1 cellular context compared by ENCODE assay signal in genomic region chr5:32439086-32439642, GRCh38.
TF ChIP-seq lines count a peak whose summit lies in the region.

No MANE protein-coding gene starts in this region.

TF ChIP-seq in GM12878, 131 proteins besides CTCF, POLR2A, EP300 and RAD21 (continued from another document):
- TF ChIP-seq, protein P1, sequence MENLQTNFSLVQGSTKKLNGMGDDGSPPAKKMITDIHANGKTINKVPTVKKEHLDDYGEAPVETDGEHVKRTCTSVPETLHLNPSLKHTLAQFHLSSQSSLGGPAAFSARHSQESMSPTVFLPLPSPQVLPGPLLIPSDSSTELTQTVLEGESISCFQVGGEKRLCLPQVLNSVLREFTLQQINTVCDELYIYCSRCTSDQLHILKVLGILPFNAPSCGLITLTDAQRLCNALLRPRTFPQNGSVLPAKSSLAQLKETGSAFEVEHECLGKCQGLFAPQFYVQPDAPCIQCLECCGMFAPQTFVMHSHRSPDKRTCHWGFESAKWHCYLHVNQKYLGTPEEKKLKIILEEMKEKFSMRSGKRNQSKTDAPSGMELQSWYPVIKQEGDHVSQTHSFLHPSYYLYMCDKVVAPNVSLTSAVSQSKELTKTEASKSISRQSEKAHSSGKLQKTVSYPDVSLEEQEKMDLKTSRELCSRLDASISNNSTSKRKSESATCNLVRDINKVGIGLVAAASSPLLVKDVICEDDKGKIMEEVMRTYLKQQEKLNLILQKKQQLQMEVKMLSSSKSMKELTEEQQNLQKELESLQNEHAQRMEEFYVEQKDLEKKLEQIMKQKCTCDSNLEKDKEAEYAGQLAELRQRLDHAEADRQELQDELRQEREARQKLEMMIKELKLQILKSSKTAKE (IDR thresholded peaks at IDR 0.05; ENCODE audit: low read depth, poor library complexity, severe bottlenecking): no peak
- TF ChIP-seq CREM (IDR thresholded peaks at IDR 0.05; ENCODE audit: low read depth) (no peak), SMC3 (IDR thresholded peaks at IDR 0.05; ENCODE audit: borderline replicate concordance, low read length) (no peak), TBL1XR1 (IDR thresholded peaks at IDR 0.05; ENCODE audit: low read depth, low read length) (no peak), PAX5 (IDR thresholded peaks at IDR 0.05; ENCODE audit: borderline replicate concordance, low read depth, low read length) (no peak), ASH2L (IDR thresholded peaks at IDR 0.05; ENCODE audit: borderline replicate concordance, low read depth) (no peak), KLF5 (IDR thresholded peaks at IDR 0.05; ENCODE audit: partially characterized antibody) (no peak), SMARCA5 (IDR thresholded peaks at IDR 0.05) (no peak), RB1 (IDR thresholded peaks at IDR 0.05; ENCODE audit: borderline replicate concordance) (no peak), RELA (IDR thresholded peaks at IDR 0.05; ENCODE audit: borderline replicate concordance, partially characterized antibody) (no peak), SREBF2 (IDR thresholded peaks at IDR 0.05; ENCODE audit: low read length) (no peak), TARDBP (IDR thresholded peaks at IDR 0.05; ENCODE audit: borderline replicate concordance) (no peak), POLR2AphosphoS2 (IDR thresholded peaks at IDR 0.05; ENCODE audit: low read depth, low read length) (no peak), GATAD2B (conservative IDR thresholded peaks at IDR 0.05; ENCODE audit: low read depth) (no peak), PML (IDR thresholded peaks at IDR 0.05; ENCODE audit: low read length) (no peak), CHD4 (IDR thresholded peaks at IDR 0.05) (no peak), ZBTB11 (CRISPR knock-in tag; IDR thresholded peaks at IDR 0.05) (no peak)
- TF ChIP-seq, protein P2, sequence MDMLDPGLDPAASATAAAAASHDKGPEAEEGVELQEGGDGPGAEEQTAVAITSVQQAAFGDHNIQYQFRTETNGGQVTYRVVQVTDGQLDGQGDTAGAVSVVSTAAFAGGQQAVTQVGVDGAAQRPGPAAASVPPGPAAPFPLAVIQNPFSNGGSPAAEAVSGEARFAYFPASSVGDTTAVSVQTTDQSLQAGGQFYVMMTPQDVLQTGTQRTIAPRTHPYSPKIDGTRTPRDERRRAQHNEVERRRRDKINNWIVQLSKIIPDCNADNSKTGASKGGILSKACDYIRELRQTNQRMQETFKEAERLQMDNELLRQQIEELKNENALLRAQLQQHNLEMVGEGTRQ (IDR thresholded peaks at IDR 0.05; ENCODE audit: borderline replicate concordance, low read depth, low read length): no peak
TF ChIP-seq in GM12878: peak in this region for 0.
